Comparison of ENCODE assay signal across 8 cellular contexts in genomic region chr19:45506246-45506990, GRCh38. TPM values are rescaled to one million over a fixed set of nuclear protein-coding genes. Genes with fewer than 3 reads are reported as not detected.
DNase-seq lines count a peak whose midpoint lies in the region; ATAC-seq, FAIRE-seq and TF ChIP-seq lines count a peak whose summit lies in the region.

No MANE protein-coding gene starts in this region.

- H3K27ac ChIP-seq in GM23338 (ENCODE audit: low read depth), result peak overlapping the region; percentile 99

- peaks cover 18% of the 10 kb centered on the region for H3K4me1 ChIP-seq in GM23338 (ENCODE audit: insufficient read depth)

- H3K9me3 Mint-ChIP-seq in GM23338, result no peaks in the 10 kb centered on the region; the same call in 2 of the 3 replicates
- H3K9me3 Mint-ChIP-seq in natural killer cell treated with Interleukin-12 subunit alpha and Interleukin-12 subunit beta and Interleukin-15 and Interleukin-18, amount 100 ng/mL, for 72 hours, result no peaks in the 10 kb centered on the region

- peak overlapping the region; percentile 93 for H3K27ac Mint-ChIP-seq in GM23338
- peak overlapping the region; percentile 91 to 96 for H3K27ac Mint-ChIP-seq in natural killer cell treated with Interleukin-12 subunit alpha and Interleukin-12 subunit beta and Interleukin-15 and Interleukin-18, amount 100 ng/mL, for 72 hours

- peaks cover 41% of the 10 kb centered on the region for H3K79me2 ChIP-seq in GM23338 (replicated peaks; ENCODE audit: insufficient read depth)

- no peaks in the 10 kb centered on the region for H3K36me3 ChIP-seq in GM23338 (ENCODE audit: insufficient read depth)

- no peaks in the 10 kb centered on the region for H3K27me3 ChIP-seq in GM23338 (ENCODE audit: insufficient read depth)

- peak overlapping the region; percentile 99 for H3K4me3 ChIP-seq in GM23338

- no peak for FAIRE-seq in RCC 7860 (lab: Jason Lieb, UNC)

- H3K4me1 Mint-ChIP-seq in GM23338, result peaks cover 24% of the 10 kb centered on the region
- peaks cover 21 to 31% of the 10 kb centered on the region in 2 donors for H3K4me1 Mint-ChIP-seq in natural killer cell treated with Interleukin-12 subunit alpha and Interleukin-12 subunit beta and Interleukin-15 and Interleukin-18, amount 100 ng/mL, for 72 hours (ENCODE audit: low read depth in 2 of 2)

- H3K4me3 Mint-ChIP-seq in GM23338, result peak overlapping the region; percentile 88
- peak overlapping the region; percentile 96 for H3K4me3 Mint-ChIP-seq in natural killer cell treated with Interleukin-12 subunit alpha and Interleukin-12 subunit beta and Interleukin-15 and Interleukin-18, amount 100 ng/mL, for 72 hours

- peaks cover 14% of the 10 kb centered on the region for H3F3A ChIP-seq in GM23338 (replicated peaks; ENCODE audit: low read depth)

- TF ChIP-seq CTCF in GM23338 (conservative IDR thresholded peaks at IDR 0.05; ENCODE audit: low read depth in 2 of 2), result peak; percentile 51 to 75

- peaks cover 7% of the 10 kb centered on the region; the same call in 1 of the 2 replicates for H4K20me1 ChIP-seq in GM23338 (replicated peaks; ENCODE audit: insufficient read depth)

- H3K27me3 Mint-ChIP-seq in GM23338 (ENCODE audit: insufficient read depth, low read depth, poor library complexity), result peaks cover 12% of the 10 kb centered on the region
- no peaks in the 10 kb centered on the region for H3K27me3 Mint-ChIP-seq in natural killer cell treated with Interleukin-12 subunit alpha and Interleukin-12 subunit beta and Interleukin-15 and Interleukin-18, amount 100 ng/mL, for 72 hours

- peak; percentile 91 for DNase-seq in EH (ENCODE audit: low read depth)
- peak; percentile 98 for DNase-seq in GM23338 (ENCODE audit: low spot score)
- DNase-seq in Kasumi-1 (lab: John Stamatoyannopoulos, UW), result peak; percentile 76 to 78
- peak; percentile 79 for DNase-seq in RCC 7860 (ENCODE audit: low spot score)
- peak; percentile 97 to 99 for DNase-seq in activated T-helper 1 cell treated with anti-CD3 and anti-CD28 coated beads, Interleukin-2, amount 50 U/mL, for 16 hours (ENCODE audit: low read depth in 1 of 2, low spot score in 1 of 2)
- DNase-seq in fibroblast of peridontal ligament (ENCODE audit: extremely low read depth), result peak; percentile 73
- DNase-seq in natural killer cell treated with Interleukin-12 subunit alpha and Interleukin-12 subunit beta and Interleukin-15 and Interleukin-18, amount 100 ng/mL, for 72 hours (ENCODE audit: low spot score), result peak; percentile 97
- peak; percentile 99 for DNase-seq in stimulated activated naive CD4-positive, alpha-beta T cell treated with Interleukin-2 at 50 U/mL for 16 hours (lab: John Stamatoyannopoulos, UW)

- peak; percentile 61 for ATAC-seq in GM23338
- peak; percentile 85 to 87 for ATAC-seq in natural killer cell treated with Interleukin-12 subunit alpha and Interleukin-12 subunit beta and Interleukin-15 and Interleukin-18, amount 100 ng/mL, for 72 hours

- peak overlapping the region; percentile 95 for H3K4me2 ChIP-seq in GM23338

- H2AFZ ChIP-seq in GM23338, result peak overlapping the region; percentile 94; the same call in 1 of the 2 replicates

- H3K9me2 ChIP-seq in GM23338 (ENCODE audit: insufficient read depth), result no peaks in the 10 kb centered on the region

- peaks cover 12% of the 10 kb centered on the region for H3K36me3 Mint-ChIP-seq in GM23338 (ENCODE audit: low read depth)
- peaks cover 19% of the 10 kb centered on the region for H3K36me3 Mint-ChIP-seq in natural killer cell treated with Interleukin-12 subunit alpha and Interleukin-12 subunit beta and Interleukin-15 and Interleukin-18, amount 100 ng/mL, for 72 hours

TF ChIP-seq in GM23338, 12 proteins besides CTCF, POLR2A, EP300 and RAD21 (continues in another document):
- TF ChIP-seq CREB1 (CRISPR knock-in tag; IDR thresholded peaks at IDR 0.05; ENCODE audit: low read depth), result peak; percentile 98
- TF ChIP-seq EZH2phosphoT487 (IDR thresholded peaks at IDR 0.05; ENCODE audit: unreplicated experiment), result no peak
- peak; percentile 85 for TF ChIP-seq POLR2AphosphoS5 (IDR thresholded peaks at IDR 0.05; ENCODE audit: low read depth)
- TF ChIP-seq ZNF331 (CRISPR knock-in tag; IDR thresholded peaks at IDR 0.05; ENCODE audit: low read depth), result no peak
- TF ChIP-seq JUNB (IDR thresholded peaks at IDR 0.05; ENCODE audit: unreplicated experiment), result no peak
- TF ChIP-seq, protein P1, sequence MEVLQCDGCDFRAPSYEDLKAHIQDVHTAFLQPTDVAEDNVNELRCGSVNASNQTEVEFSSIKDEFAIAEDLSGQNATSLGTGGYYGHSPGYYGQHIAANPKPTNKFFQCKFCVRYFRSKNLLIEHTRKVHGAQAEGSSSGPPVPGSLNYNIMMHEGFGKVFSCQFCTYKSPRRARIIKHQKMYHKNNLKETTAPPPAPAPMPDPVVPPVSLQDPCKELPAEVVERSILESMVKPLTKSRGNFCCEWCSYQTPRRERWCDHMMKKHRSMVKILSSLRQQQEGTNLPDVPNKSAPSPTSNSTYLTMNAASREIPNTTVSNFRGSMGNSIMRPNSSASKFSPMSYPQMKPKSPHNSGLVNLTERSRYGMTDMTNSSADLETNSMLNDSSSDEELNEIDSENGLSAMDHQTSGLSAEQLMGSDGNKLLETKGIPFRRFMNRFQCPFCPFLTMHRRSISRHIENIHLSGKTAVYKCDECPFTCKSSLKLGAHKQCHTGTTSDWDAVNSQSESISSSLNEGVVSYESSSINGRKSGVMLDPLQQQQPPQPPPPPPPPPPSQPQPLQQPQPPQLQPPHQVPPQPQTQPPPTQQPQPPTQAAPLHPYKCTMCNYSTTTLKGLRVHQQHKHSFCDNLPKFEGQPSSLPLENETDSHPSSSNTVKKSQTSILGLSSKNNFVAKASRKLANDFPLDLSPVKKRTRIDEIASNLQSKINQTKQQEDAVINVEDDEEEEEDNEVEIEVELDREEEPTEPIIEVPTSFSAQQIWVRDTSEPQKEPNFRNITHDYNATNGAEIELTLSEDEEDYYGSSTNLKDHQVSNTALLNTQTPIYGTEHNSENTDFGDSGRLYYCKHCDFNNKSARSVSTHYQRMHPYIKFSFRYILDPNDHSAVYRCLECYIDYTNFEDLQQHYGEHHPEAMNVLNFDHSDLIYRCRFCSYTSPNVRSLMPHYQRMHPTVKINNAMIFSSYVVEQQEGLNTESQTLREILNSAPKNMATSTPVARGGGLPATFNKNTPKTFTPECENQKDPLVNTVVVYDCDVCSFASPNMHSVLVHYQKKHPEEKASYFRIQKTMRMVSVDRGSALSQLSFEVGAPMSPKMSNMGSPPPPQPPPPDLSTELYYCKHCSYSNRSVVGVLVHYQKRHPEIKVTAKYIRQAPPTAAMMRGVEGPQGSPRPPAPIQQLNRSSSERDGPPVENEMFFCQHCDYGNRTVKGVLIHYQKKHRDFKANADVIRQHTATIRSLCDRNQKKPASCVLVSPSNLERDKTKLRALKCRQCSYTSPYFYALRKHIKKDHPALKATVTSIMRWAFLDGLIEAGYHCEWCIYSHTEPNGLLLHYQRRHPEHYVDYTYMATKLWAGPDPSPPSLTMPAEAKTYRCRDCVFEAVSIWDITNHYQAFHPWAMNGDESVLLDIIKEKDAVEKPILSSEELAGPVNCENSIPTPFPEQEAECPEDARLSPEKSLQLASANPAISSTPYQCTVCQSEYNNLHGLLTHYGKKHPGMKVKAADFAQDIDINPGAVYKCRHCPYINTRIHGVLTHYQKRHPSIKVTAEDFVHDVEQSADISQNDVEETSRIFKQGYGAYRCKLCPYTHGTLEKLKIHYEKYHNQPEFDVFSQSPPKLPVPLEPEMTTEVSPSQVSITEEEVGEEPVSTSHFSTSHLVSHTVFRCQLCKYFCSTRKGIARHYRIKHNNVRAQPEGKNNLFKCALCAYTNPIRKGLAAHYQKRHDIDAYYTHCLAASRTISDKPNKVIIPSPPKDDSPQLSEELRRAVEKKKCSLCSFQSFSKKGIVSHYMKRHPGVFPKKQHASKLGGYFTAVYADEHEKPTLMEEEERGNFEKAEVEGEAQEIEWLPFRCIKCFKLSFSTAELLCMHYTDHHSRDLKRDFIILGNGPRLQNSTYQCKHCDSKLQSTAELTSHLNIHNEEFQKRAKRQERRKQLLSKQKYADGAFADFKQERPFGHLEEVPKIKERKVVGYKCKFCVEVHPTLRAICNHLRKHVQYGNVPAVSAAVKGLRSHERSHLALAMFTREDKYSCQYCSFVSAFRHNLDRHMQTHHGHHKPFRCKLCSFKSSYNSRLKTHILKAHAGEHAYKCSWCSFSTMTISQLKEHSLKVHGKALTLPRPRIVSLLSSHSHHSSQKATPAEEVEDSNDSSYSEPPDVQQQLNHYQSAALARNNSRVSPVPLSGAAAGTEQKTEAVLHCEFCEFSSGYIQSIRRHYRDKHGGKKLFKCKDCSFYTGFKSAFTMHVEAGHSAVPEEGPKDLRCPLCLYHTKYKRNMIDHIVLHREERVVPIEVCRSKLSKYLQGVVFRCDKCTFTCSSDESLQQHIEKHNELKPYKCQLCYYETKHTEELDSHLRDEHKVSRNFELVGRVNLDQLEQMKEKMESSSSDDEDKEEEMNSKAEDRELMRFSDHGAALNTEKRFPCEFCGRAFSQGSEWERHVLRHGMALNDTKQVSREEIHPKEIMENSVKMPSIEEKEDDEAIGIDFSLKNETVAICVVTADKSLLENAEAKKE (CRISPR knock-in tag; IDR thresholded peaks at IDR 0.05), result no peak
- TF ChIP-seq NANOG (IDR thresholded peaks at IDR 0.05; ENCODE audit: borderline replicate concordance), result no peak

RNA-seq across cellular contexts. Expression of gene VASP, which starts 0.9 kb away (rescaled TPM):
- 146 and 147 TPM in 2 replicates for total RNA-seq in GM23338 (2014; rRNA removed; shearing (Covaris generic))
- polyA plus RNA-seq in GM23338 (2016; fragmentation: Nextera tagmentation; extraction: Ambion mirVana), result 60.3 and 68.3 TPM in 2 replicates
- 100 to 1,000 TPM; 447 to 589 TPM for total RNA-seq in natural killer cell treated with Interleukin-12 subunit alpha and Interleukin-12 subunit beta and Interleukin-15 and Interleukin-18, amount 100 ng/mL, for 72 hours

RNA-seq across cellular contexts. Expression of gene PPM1N, which starts 8.2 kb away (rescaled TPM):
- 9.6 and 15.2 TPM in 2 replicates for total RNA-seq in GM23338 (2014; rRNA removed; shearing (Covaris generic))
- 25.1 and 30.1 TPM in 2 replicates for polyA plus RNA-seq in GM23338 (2016; fragmentation: Nextera tagmentation; extraction: Ambion mirVana)
- 1 to 10 TPM; 3.2 to 3.6 TPM for total RNA-seq in natural killer cell treated with Interleukin-12 subunit alpha and Interleukin-12 subunit beta and Interleukin-15 and Interleukin-18, amount 100 ng/mL, for 72 hours

RNA-seq across cellular contexts. Expression of gene RTN2, which starts 9.6 kb away (rescaled TPM):
- total RNA-seq in GM23338 (2014; rRNA removed; shearing (Covaris generic)), result 22.8 and 32.1 TPM in 2 replicates
- polyA plus RNA-seq in GM23338 (2016; fragmentation: Nextera tagmentation; extraction: Ambion mirVana), result 7.0 and 8.6 TPM in 2 replicates
- 1 to 10 TPM; 5.9 to 7.8 TPM for total RNA-seq in natural killer cell treated with Interleukin-12 subunit alpha and Interleukin-12 subunit beta and Interleukin-15 and Interleukin-18, amount 100 ng/mL, for 72 hours

RNA-seq across cellular contexts. Expression of gene FOSB, which starts 38.6 kb away (rescaled TPM):
- 0.89 and 1.9 TPM in 2 replicates for total RNA-seq in GM23338 (2014; rRNA removed; shearing (Covaris generic))
- 0.55 and 0.77 TPM in 2 replicates for polyA plus RNA-seq in GM23338 (2016; fragmentation: Nextera tagmentation; extraction: Ambion mirVana)
- total RNA-seq in natural killer cell treated with Interleukin-12 subunit alpha and Interleukin-12 subunit beta and Interleukin-15 and Interleukin-18, amount 100 ng/mL, for 72 hours, result 10 to 100 TPM; 16.3 to 18.0 TPM

Comparison
In these comparisons a context has a peak if more than half of its experiments do, and no peak if none do; other contexts are left out.
1. Peak in every context shown above with its lines: DNase-seq, ATAC-seq, H3K4me3 ChIP-seq and H3K27ac ChIP-seq.